In the genomic region with DNA sequence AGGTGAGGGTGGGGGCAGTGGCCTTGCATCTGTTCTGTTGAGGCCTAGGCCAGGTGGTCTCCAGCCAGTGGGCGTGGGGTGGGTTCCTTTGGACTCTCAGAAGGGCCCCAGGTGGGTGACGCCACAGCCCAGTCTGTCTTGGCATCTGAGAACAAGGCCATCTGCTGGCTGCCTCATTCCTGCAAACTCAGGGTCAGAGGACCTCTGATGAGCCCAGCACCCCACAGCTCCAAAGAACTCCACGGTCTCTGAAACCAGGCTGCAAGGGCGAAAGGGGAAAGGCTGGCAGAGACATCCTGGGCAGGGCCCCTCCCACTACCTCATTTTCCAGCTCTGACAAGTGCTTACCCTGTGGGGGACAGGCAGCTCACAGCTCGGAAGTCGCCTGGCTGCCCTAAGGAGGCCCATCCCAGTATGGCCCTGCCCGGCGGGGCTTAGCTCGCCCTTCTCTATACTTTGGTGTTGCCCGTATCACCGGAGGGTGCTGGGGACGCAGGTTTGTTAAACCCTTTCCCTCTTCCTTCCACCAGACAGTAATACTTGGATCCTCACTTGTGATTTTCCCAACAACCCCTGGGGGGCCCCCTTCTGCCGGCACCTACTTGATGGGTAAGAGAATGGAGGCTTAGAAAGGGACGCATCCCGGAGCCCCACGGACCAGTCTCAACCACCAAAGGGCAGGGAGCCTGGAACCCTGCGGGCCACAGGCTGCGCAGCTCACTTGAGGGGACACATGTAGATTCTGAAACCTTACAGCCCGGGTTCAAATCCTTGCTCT, we compare ENCODE assay signal across 8 cellular contexts. TPM values are rescaled to one million over a fixed set of nuclear protein-coding genes. Genes with fewer than 3 reads are reported as not detected.
DNase-seq lines count a peak whose midpoint lies in the region; TF ChIP-seq lines count a peak whose summit lies in the region.

No MANE protein-coding gene starts in this region.

- H3K27ac Mint-ChIP-seq in CD8-positive, alpha-beta memory T cell, result peak overlapping the region in 1 of 8 donors; percentile 8

- peaks cover 3 to 9% (median 5%) of the 10 kb centered on the region in 3 donors for H3K4me1 Mint-ChIP-seq in CD8-positive, alpha-beta memory T cell

- peaks cover 6 to 19% of the 10 kb centered on the region in 2 donors for H3K27me3 Mint-ChIP-seq in CD8-positive, alpha-beta memory T cell

- peak overlapping the region; percentile 66 for H3K9ac ChIP-seq in NT2/D1 (ENCODE audit: insufficient read length, low read depth)
- peak overlapping the region; percentile 36 to 38 for H3K9ac ChIP-seq in colonic mucosa (ENCODE audit: low read depth in 2 of 2, low read length in 2 of 2)

- peaks cover 16% of the 10 kb centered on the region for H3K36me3 ChIP-seq in NT2/D1 (ENCODE audit: insufficient read depth, insufficient read length, low read length)
- H3K36me3 ChIP-seq in colonic mucosa, result no peaks in the 10 kb centered on the region
- no peaks in the 10 kb centered on the region for H3K36me3 ChIP-seq in CD8-positive, alpha-beta memory T cell (ENCODE audit: insufficient read depth, low read length)

- POLR2A ChIA-PET in CD8-positive, alpha-beta memory T cell (lab: Charles Lee), result no interaction called here

- peak; percentile 15 for DNase-seq in NCI-H2227 (lab: John Stamatoyannopoulos, UW; ENCODE audit: unreplicated experiment)
- no peak for DNase-seq in NCI-H2227 treated with DMSO at 0.1 percent for 48 hours (lab: John Stamatoyannopoulos, UW)
- peak; percentile 72 for DNase-seq in NT2/D1 (ENCODE audit: low read depth, low spot score)
- no peak for DNase-seq in colonic mucosa
- DNase-seq in myocyte (ENCODE audit: low read depth), result peak; percentile 68
- no peak for DNase-seq in SHP77 (lab: John Stamatoyannopoulos, UW)
- DNase-seq in NCI-H446 (lab: John Stamatoyannopoulos, UW), result no peak
- DNase-seq in CD8-positive, alpha-beta memory T cell, result no peak

- no peaks in the 10 kb centered on the region for H3K27me3 ChIP-seq in NT2/D1 (ENCODE audit: insufficient read depth, insufficient read length)
- no peaks in the 10 kb centered on the region for H3K27me3 ChIP-seq in colonic mucosa
- no peaks in the 10 kb centered on the region for H3K27me3 ChIP-seq in CD8-positive, alpha-beta memory T cell (ENCODE audit: insufficient read depth, low read length, poor library complexity, severe bottlenecking)

- TF ChIP-seq CTCF in colonic mucosa (IDR thresholded peaks at IDR 0.05), result no peak

- no peaks in the 10 kb centered on the region for H3K9me3 ChIP-seq in NT2/D1 (ENCODE audit: insufficient read depth, low read length)
- H3K9me3 ChIP-seq in colonic mucosa, result no peaks in the 10 kb centered on the region
- H3K9me3 ChIP-seq in CD8-positive, alpha-beta memory T cell (ENCODE audit: low read length), result no peaks in the 10 kb centered on the region

- peaks cover 39% of the 10 kb centered on the region for H3K4me1 ChIP-seq in NT2/D1 (ENCODE audit: insufficient read depth, insufficient read length)
- H3K4me1 ChIP-seq in colonic mucosa, result peaks cover 15% of the 10 kb centered on the region
- no peaks in the 10 kb centered on the region for H3K4me1 ChIP-seq in CD8-positive, alpha-beta memory T cell (ENCODE audit: insufficient read depth, low read length)

- intact Hi-C loops in colonic mucosa (cut with DNase I), result no loop called here

- no peak overlapping the region for H3K27ac ChIP-seq in colonic mucosa
- H3K27ac ChIP-seq in CD8-positive, alpha-beta memory T cell (ENCODE audit: low read depth, low read length), result no peak overlapping the region

- H3K36me3 Mint-ChIP-seq in CD8-positive, alpha-beta memory T cell, result no peaks in the 10 kb centered on the region

- CTCF ChIA-PET in CD8-positive, alpha-beta memory T cell (lab: Charles Lee), result interaction anchor here (1.4 kb wide), 1 partner anchor 678 kb away, joined by 3 read pairs; no protein-coding TSS in a partner anchor

- H3K4me3 ChIP-seq in NT2/D1 (ENCODE audit: insufficient read length, low read depth), result peak overlapping the region; percentile 34
- H3K4me3 ChIP-seq in colonic mucosa, result no peak overlapping the region
- H3K4me3 ChIP-seq in CD8-positive, alpha-beta memory T cell (ENCODE audit: low read length), result no peak overlapping the region

- H3K4me3 Mint-ChIP-seq in CD8-positive, alpha-beta memory T cell, result peak overlapping the region in 3 of 7 donors; percentile 9 to 54 (median 49)

- H3K9me3 Mint-ChIP-seq in CD8-positive, alpha-beta memory T cell, result no peaks in the 10 kb centered on the region

RNA-seq across cellular contexts. Expression of a gene that starts 10.9 kb away (rescaled TPM):
- total RNA-seq in colonic mucosa, result 10 to 100 TPM in 1 of 2 donors, 1 to 10 TPM in 1; 3.3 to 13.5 TPM
- 0.73 TPM in 1 of 2 replicates, not detected in the other for total RNA-seq in myocyte
- not detected for polyA plus RNA-seq in myocyte (2012)
- total RNA-seq in CD8-positive, alpha-beta memory T cell, result not detected
- not detected for polyA plus RNA-seq in CD8-positive, alpha-beta memory T cell

Comparison
In these comparisons a context has a peak if more than half of its experiments do, and no peak if none do; other contexts are left out.
1. DNase-seq: peak in NCI-H2227 (single experiment), NT2/D1 (single experiment) and myocyte (single experiment); none in NCI-H2227 treated with DMSO at 0.1 percent for 48 hours (single experiment), colonic mucosa (single experiment), SHP77 (0 of 2), NCI-H446 (0 of 2) and CD8-positive, alpha-beta memory T cell (0 of 5).